In the genomic region with DNA sequence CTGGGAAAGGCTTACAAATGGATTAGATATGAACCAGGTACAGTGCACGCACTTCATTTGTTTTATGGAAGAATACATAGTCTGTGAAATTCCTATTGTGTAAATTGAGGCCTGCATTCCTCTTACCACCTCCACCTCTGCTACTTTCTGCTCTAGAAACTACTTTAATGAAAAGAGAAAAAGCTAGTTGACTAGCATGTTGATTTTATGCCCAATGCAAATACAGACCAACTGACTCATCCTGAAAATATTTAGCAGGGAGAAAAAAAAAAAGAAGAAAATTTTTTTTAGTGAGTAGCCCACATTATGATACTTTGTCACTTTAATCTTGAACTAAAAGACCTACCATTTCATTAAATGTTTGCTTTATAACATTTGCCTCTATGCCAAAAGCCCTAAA, we compare ENCODE assay signal across 19 cellular contexts. TPM values are rescaled to one million over a fixed set of nuclear protein-coding genes. Genes with fewer than 3 reads are reported as not detected.
DNase-seq lines count a peak whose midpoint lies in the region; ATAC-seq and TF ChIP-seq lines count a peak whose summit lies in the region.
"Had no signal": no experiment of that assay in that cellular context is flagged by ENCODE, and none has a peak within 500 bp of the region (broad histone marks: within the 10 kb centered on the region; RNA-seq: fewer than 3 reads in every experiment).

No MANE protein-coding gene starts in this region.

- no peak for TF ChIP-seq CTCF in ascending aorta (IDR thresholded peaks at IDR 0.05)

- H3K9me3 ChIP-seq in HUES64 (ENCODE audit: insufficient read depth, low read depth, low read length) = 0 out of 2 replicates have a peak, but pooled peaks cover 5% of the 10 kb centered on the region
- H3K9me3 ChIP-seq in ascending aorta = peaks cover 3 to 6% of the 10 kb centered on the region in 2 donors
- H3K9me3 ChIP-seq: colonic mucosa, neutrophil, upper lobe of right lung had no signal

- H3K4me1 ChIP-seq in HUES64 (ENCODE audit: insufficient read depth, low read length) = peaks cover 12% of the 10 kb centered on the region
- H3K4me1 ChIP-seq in ascending aorta = peaks cover 0 to 32% of the 10 kb centered on the region in 2 donors
- H3K4me1 ChIP-seq: colonic mucosa had no signal

- DNase-seq in A172 (ENCODE audit: low spot score) = peak; percentile 66
- no peak for DNase-seq in ascending aorta (ENCODE audit: low spot score in 2 of 2)
- peak; percentile 28 for DNase-seq in hepatic stellate cell (ENCODE audit: low spot score)
- DNase-seq in KG1 (lab: John Stamatoyannopoulos, UW) = no peak
- no peak for DNase-seq in H4 (ENCODE audit: low spot score)
- DNase-seq: colonic mucosa, DMS 273 treated with DMSO at 0.1 percent for 48 hours, NCI-H1105 treated with DMSO at 0.1 percent for 48 hours, NCI-H524 treated with DMSO at 0.1 percent for 48 hours, SHP77 treated with DMSO at 0.1 percent for 48 hours, upper lobe of right lung had no signal

- H3K4me3 ChIP-seq in HUES64 (ENCODE audit: low read length) (no peak overlapping the region), ascending aorta (no peak overlapping the region)
- H3K4me3 ChIP-seq: colonic mucosa, gastroesophageal sphincter, upper lobe of right lung had no signal

- H3K36me3 ChIP-seq in HUES64 (ENCODE audit: insufficient read depth, low read length) (no peaks in the 10 kb centered on the region), ascending aorta (no peaks in the 10 kb centered on the region)
- H3K36me3 ChIP-seq: colonic mucosa, gastroesophageal sphincter, neutrophil, upper lobe of right lung had no signal

- intact Hi-C loops in ascending aorta (cut with DNase I) = loop anchor here (1.0 kb wide), 1 partner anchor 41 kb away; the partner anchor contains the start of gene DCLK2

- H3K27ac ChIP-seq in HUES64 (ENCODE audit: low read depth, low read length) (0 out of 2 replicates have a peak overlapping the region, but pooled peaks have one; percentile 15), ascending aorta (peak overlapping the region; percentile 28 to 52)
- H3K27ac ChIP-seq: 22Rv1, colonic mucosa, gastroesophageal sphincter, neutrophil, upper lobe of right lung had no signal

- no peak overlapping the region for H3K9ac ChIP-seq in HUES64 (ENCODE audit: low read depth, low read length)

- ATAC-seq in HG03280 (IDR thresholded peaks at IDR 0.05; ENCODE audit: unreplicated experiment) = no peak
- no peak for ATAC-seq in GM21619 (IDR thresholded peaks at IDR 0.05; ENCODE audit: unreplicated experiment)
- ATAC-seq: gastroesophageal sphincter, left lobe of liver, upper lobe of right lung had no signal

- H3K27me3 ChIP-seq in HUES64 (ENCODE audit: insufficient read depth, low read length) (no peaks in the 10 kb centered on the region), ascending aorta (no peaks in the 10 kb centered on the region)
- H3K27me3 ChIP-seq: colonic mucosa, gastroesophageal sphincter, neutrophil, upper lobe of right lung had no signal

- 86% methylated on average over 1 of the region's 1 CpG for WGBS in HUES64

RNA-seq across cellular contexts. Expression of gene DCLK2, which starts 41.2 kb away (rescaled TPM):
- total RNA-seq in A172 (2014; rRNA removed; shearing (Covaris generic)) = 59.4 and 81.8 TPM in 2 replicates
- polyA plus RNA-seq in HUES64 (2013, experiment 1 of 2) = 1.00 TPM
- polyA plus RNA-seq in HUES64 (2013, experiment 2 of 2) = 2.3 TPM
- total RNA-seq in ascending aorta = 34.2 TPM
- 4.5 and 6.5 TPM in 2 replicates for total RNA-seq in H4 (2014; rRNA removed; shearing (Covaris generic))
- total RNA-seq: activated CD8-positive, alpha-beta memory T cell treated with anti-CD3 and anti-CD28 coated beads for 36 hours had no signal

Comparison
In these comparisons a context has a peak if more than half of its experiments do, and no peak if none do; other contexts are left out.
1. DNase-seq: peak in A172 (single experiment) and hepatic stellate cell (single experiment); none in ascending aorta (0 of 2), KG1 (single experiment) and H4 (single experiment).